Comparison of ENCODE assay signal across 8 cellular contexts in genomic region chr15:40806672-40807027, GRCh38. TPM values are rescaled to one million over a fixed set of nuclear protein-coding genes. Genes with fewer than 3 reads are reported as not detected.
DNase-seq lines count a peak whose midpoint lies in the region; ATAC-seq and TF ChIP-seq lines count a peak whose summit lies in the region.

No MANE protein-coding gene starts in this region.

- H3K36me3 ChIP-seq in gastrocnemius medialis, result peaks cover 0 to 19% of the 10 kb centered on the region in 2 donors

- H3K27ac ChIP-seq in gastrocnemius medialis, result peak overlapping the region; percentile 96 to 100 (median 97)

- H3K9me3 ChIP-seq in gastrocnemius medialis, result no peaks in the 10 kb centered on the region

- intact Hi-C loops in gastrocnemius medialis (cut with DNase I; ENCODE audit: low total_unique reads), result loop anchor here (1.0 to 10.0 kb wide), 4 partner anchors 44 to 212 kb away; partner anchors contain the start of genes GCHFR, KNL1, RAD51 and VPS18

- peaks cover 19 to 40% of the 10 kb centered on the region in 2 donors for H3K4me1 ChIP-seq in gastrocnemius medialis

- no peaks in the 10 kb centered on the region for H3K27me3 ChIP-seq in gastrocnemius medialis

- in situ Hi-C loops in gastrocnemius medialis (cut with MboI; ENCODE audit: low sequenced_read_pairs in 4 of 4), result loop anchor here in 2 of 4 donors (10.0 kb wide), 1 partner anchor 52 kb away; the partner anchor contains the start of gene RMDN3 (in 2 of the 2)

- ATAC-seq in GM18511 (IDR thresholded peaks at IDR 0.05; ENCODE audit: unreplicated experiment) (peak; percentile 3), gastrocnemius medialis (no peak)

- DNase-seq in SHP77 treated with DMSO at 0.1 percent for 48 hours (lab: John Stamatoyannopoulos, UW) (peak; percentile 20), fibroblast of mammary gland (ENCODE audit: low read depth) (no peak), gastrocnemius medialis (no peak), NOMO-1 (lab: John Stamatoyannopoulos, UW; ENCODE audit: unreplicated experiment in 2 of 2) (no peak), DMS53 (lab: John Stamatoyannopoulos, UW) (no peak)
- DNase-seq in stimulated activated CD4-positive, alpha-beta T cell treated with anti-CD3 and anti-CD28 coated beads, Interleukin-4, amount 100 ng/mL, for 1 hour, result no peak
- DNase-seq in activated CD8-positive, alpha-beta memory T cell treated with anti-CD3 and anti-CD28 coated beads for 24 hours, result no peak

- TF ChIP-seq POLR2A in gastrocnemius medialis (IDR thresholded peaks at IDR 0.05), result no peak

- H3K4me3 ChIP-seq in fibroblast of mammary gland (ENCODE audit: control insufficient read depth, low read depth, low read length), result peak overlapping the region; percentile 99
- peak overlapping the region; percentile 87 to 100 (median 94) for H3K4me3 ChIP-seq in gastrocnemius medialis

- TF ChIP-seq CTCF in fibroblast of mammary gland (conservative IDR thresholded peaks at IDR 0.05; ENCODE audit: control insufficient read depth, insufficient read depth, low read depth, low read length) (no peak), gastrocnemius medialis (IDR thresholded peaks at IDR 0.05 in 4 of 5, conservative IDR thresholded peaks at IDR 0.05 in 1 of 5) (no peak)

RNA-seq across cellular contexts. Expression of gene ZFYVE19, which starts 0.2 kb away (rescaled TPM):
- 10 to 100 TPM; 11.4 to 18.9 (median 14.7) TPM for total RNA-seq in gastrocnemius medialis

RNA-seq across cellular contexts. Expression of gene DNAJC17, which starts 0.6 kb away (rescaled TPM):
- total RNA-seq in gastrocnemius medialis, result 10 to 100 TPM in 2 of 4 donors, 1 to 10 TPM in 2; 5.3 to 25.0 (median 11.4) TPM

RNA-seq across cellular contexts. Expression of gene PPP1R14D, which starts 21.9 kb away (rescaled TPM):
- total RNA-seq in gastrocnemius medialis, result under 1 TPM in 1 of 4 donors, not detected in 3; 0.51 TPM

RNA-seq across cellular contexts. Expression of gene C15orf62, which starts 36.9 kb away (rescaled TPM):
- under 1 TPM in 2 of 4 donors, not detected in 2; 0.09 to 0.49 TPM for total RNA-seq in gastrocnemius medialis

RNA-seq across cellular contexts. Expression of gene SPINT1, which starts 37.2 kb away (rescaled TPM):
- 1 to 10 TPM in 2 of 4 donors, under 1 TPM in 1, not detected in 1; 0.42 to 5.0 (median 1.0) TPM for total RNA-seq in gastrocnemius medialis
